Comparison of ENCODE assay signal across 9 cellular contexts in the genomic region with DNA sequence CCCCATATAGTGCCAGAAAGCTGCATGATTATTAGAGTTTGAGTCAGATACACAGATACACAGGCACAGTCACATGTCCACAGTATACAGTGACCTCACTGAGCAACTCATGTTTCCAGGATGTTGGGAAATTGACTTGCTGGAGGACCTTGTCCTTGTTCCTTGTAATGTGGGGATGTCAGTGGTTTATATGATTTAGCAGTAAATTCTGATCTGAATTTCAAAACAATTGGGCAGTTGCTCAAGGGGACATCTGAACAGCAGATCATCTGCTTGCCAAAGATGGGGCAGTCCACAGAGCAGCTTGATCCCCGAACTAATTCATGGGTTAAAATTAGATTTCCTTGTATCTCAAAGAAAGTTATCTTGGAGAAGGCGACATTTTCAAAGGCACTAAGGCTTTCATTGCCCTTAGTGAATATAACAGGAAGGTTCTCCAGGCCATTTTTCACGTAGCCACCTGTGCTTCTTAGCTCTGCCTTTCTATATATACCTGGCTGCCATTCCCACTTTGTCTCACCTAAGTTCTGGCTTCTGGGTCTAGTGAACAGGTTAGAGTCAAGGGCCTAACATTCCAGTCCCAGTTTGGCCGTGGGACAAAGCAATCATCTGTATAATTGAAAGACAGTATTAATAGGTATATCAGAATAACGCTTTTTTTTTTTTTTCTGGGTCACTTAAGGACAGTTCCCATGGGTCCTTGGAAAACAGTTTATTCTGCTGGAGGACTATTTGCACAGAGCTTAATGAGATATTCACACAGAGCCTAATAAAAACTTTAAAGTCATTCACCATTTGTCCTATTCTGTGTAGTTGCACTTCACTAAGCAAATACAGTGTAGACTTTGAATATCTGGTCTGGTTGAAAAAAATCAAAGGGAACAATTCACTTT.
DNase-seq lines count a peak whose midpoint lies in the region; ATAC-seq, FAIRE-seq and TF ChIP-seq lines count a peak whose summit lies in the region.
"Had no signal": no experiment of that assay in that cellular context is flagged by ENCODE, and none has a peak within 500 bp of the region (broad histone marks: within the 10 kb centered on the region; RNA-seq: fewer than 3 reads in every experiment).

No MANE protein-coding gene starts in this region.

- peak; percentile 90 for ATAC-seq in left colon

- H3K27ac ChIP-seq in astrocyte (ENCODE audit: low read depth, low read length) (peak overlapping the region; percentile 19), vagina (peak overlapping the region; percentile 79)

- no peak for FAIRE-seq in astrocyte (lab: Jason Lieb, UNC)

- no peak overlapping the region for H3K4me2 ChIP-seq in astrocyte (ENCODE audit: low read length)

- DNase-seq in SKM-1 treated with dmso at 0.1 percent for 144 hours (lab: John Stamatoyannopoulos, UW; ENCODE audit: unreplicated experiment) (peak; percentile 16), SKM-1 (lab: John Stamatoyannopoulos, UW; ENCODE audit: unreplicated experiment) (no peak), astrocyte (ENCODE audit: low read depth) (peak; percentile 82), left colon (peak in 1 of 2 donors; percentile 39), vagina (ENCODE audit: extremely low spot score in 2 of 2) (peak in 1 of 2 donors; percentile 97), iPS-NIHi7 (ENCODE audit: extremely low spot score) (no peak), medulla oblongata (ENCODE audit: extremely low spot score) (no peak)
- no peak for DNase-seq in activated T-helper 1 cell treated with anti-CD3 and anti-CD28 coated beads, Interleukin-12 subunit alpha, Interleukin-12 subunit beta, Interleukin-2, Interleukin-4 antibody, amounts not matched to agents 30 ng/mL and 10 ng/mL and 1 ng/mL, durations not matched to agents 14 hours and 24 hours and 36 hours (ENCODE audit: low spot score)

- intact Hi-C loops in left colon (cut with DNase I, micrococcal nuclease) (no loop called here), vagina (cut with DNase I) (no loop called here)
- intact Hi-C loops in activated T-helper 1 cell treated with anti-CD3 and anti-CD28 coated beads, Interleukin-12 subunit alpha, Interleukin-12 subunit beta, Interleukin-2, Interleukin-4 antibody, amounts not matched to agents 30 ng/mL and 10 ng/mL and 1 ng/mL, durations not matched to agents 14 hours and 24 hours and 36 hours (cut with micrococcal nuclease) = no loop called here

- H3K4me3 ChIP-seq in astrocyte (ENCODE audit: insufficient read depth, low read depth, low read length) (no peak overlapping the region), vagina (no peak overlapping the region)

- H3K27ac Mint-ChIP-seq in astrocyte (ENCODE audit: unreplicated experiment) = no peak overlapping the region
- no peak overlapping the region for H3K27ac Mint-ChIP-seq in activated T-helper 1 cell treated with anti-CD3 and anti-CD28 coated beads, Interleukin-12 subunit alpha, Interleukin-12 subunit beta, Interleukin-2, Interleukin-4 antibody, amounts not matched to agents 30 ng/mL and 10 ng/mL and 1 ng/mL, durations not matched to agents 14 hours and 24 hours and 36 hours

- no peaks in the 10 kb centered on the region for H3K9me3 ChIP-seq in astrocyte (ENCODE audit: insufficient read depth, low read depth, low read length)
- H3K9me3 ChIP-seq in vagina = no peaks in the 10 kb centered on the region

- H3K9ac ChIP-seq in astrocyte (ENCODE audit: low read length) = no peak overlapping the region

- H3K36me3 Mint-ChIP-seq in astrocyte (ENCODE audit: low read depth, unreplicated experiment) = no peaks in the 10 kb centered on the region
- H3K36me3 Mint-ChIP-seq in activated T-helper 1 cell treated with anti-CD3 and anti-CD28 coated beads, Interleukin-12 subunit alpha, Interleukin-12 subunit beta, Interleukin-2, Interleukin-4 antibody, amounts not matched to agents 30 ng/mL and 10 ng/mL and 1 ng/mL, durations not matched to agents 14 hours and 24 hours and 36 hours (ENCODE audit: low read depth) = no peaks in the 10 kb centered on the region

- no peaks in the 10 kb centered on the region for H3K36me3 ChIP-seq in astrocyte (ENCODE audit: insufficient read depth, low read length)
- H3K36me3 ChIP-seq in vagina = no peaks in the 10 kb centered on the region

- no peaks in the 10 kb centered on the region for H3K9me3 Mint-ChIP-seq in astrocyte (ENCODE audit: unreplicated experiment)
- H3K9me3 Mint-ChIP-seq in activated T-helper 1 cell treated with anti-CD3 and anti-CD28 coated beads, Interleukin-12 subunit alpha, Interleukin-12 subunit beta, Interleukin-2, Interleukin-4 antibody, amounts not matched to agents 30 ng/mL and 10 ng/mL and 1 ng/mL, durations not matched to agents 14 hours and 24 hours and 36 hours = no peaks in the 10 kb centered on the region
- H3K9me3 Mint-ChIP-seq: neural crest cell had no signal

- no peak for TF ChIP-seq POLR2A in vagina (IDR thresholded peaks at IDR 0.05)

- H3K79me2 ChIP-seq in astrocyte (ENCODE audit: insufficient read depth, low read length) = no peaks in the 10 kb centered on the region

- H4K20me1 ChIP-seq in astrocyte (ENCODE audit: insufficient read depth, low read length) = no peaks in the 10 kb centered on the region

- no peak overlapping the region for H2AFZ ChIP-seq in astrocyte (ENCODE audit: low read depth, low read length)

- H3K4me1 ChIP-seq in astrocyte (ENCODE audit: insufficient read depth, low read length) (peaks cover 7% of the 10 kb centered on the region), vagina (peaks cover 27% of the 10 kb centered on the region)

- no peak overlapping the region for H3K4me3 Mint-ChIP-seq in astrocyte (ENCODE audit: unreplicated experiment)
- no peak overlapping the region for H3K4me3 Mint-ChIP-seq in activated T-helper 1 cell treated with anti-CD3 and anti-CD28 coated beads, Interleukin-12 subunit alpha, Interleukin-12 subunit beta, Interleukin-2, Interleukin-4 antibody, amounts not matched to agents 30 ng/mL and 10 ng/mL and 1 ng/mL, durations not matched to agents 14 hours and 24 hours and 36 hours
- H3K4me3 Mint-ChIP-seq: neural crest cell had no signal

- no peak for TF ChIP-seq CTCF in astrocyte (IDR thresholded peaks at IDR 0.05; ENCODE audit: insufficient read depth, low read depth, low read length)
- no peak for TF ChIP-seq CTCF in vagina (IDR thresholded peaks at IDR 0.05)

- no peaks in the 10 kb centered on the region for H3K27me3 ChIP-seq in astrocyte (ENCODE audit: insufficient read depth, low read length)
- no peaks in the 10 kb centered on the region for H3K27me3 ChIP-seq in vagina

- H3K4me1 Mint-ChIP-seq in astrocyte (ENCODE audit: low read depth, unreplicated experiment) = peaks cover 13% of the 10 kb centered on the region
- no peaks in the 10 kb centered on the region for H3K4me1 Mint-ChIP-seq in activated T-helper 1 cell treated with anti-CD3 and anti-CD28 coated beads, Interleukin-12 subunit alpha, Interleukin-12 subunit beta, Interleukin-2, Interleukin-4 antibody, amounts not matched to agents 30 ng/mL and 10 ng/mL and 1 ng/mL, durations not matched to agents 14 hours and 24 hours and 36 hours (ENCODE audit: low read depth)

- no peaks in the 10 kb centered on the region for H3K27me3 Mint-ChIP-seq in astrocyte (ENCODE audit: low read depth, unreplicated experiment)
- no peaks in the 10 kb centered on the region for H3K27me3 Mint-ChIP-seq in activated T-helper 1 cell treated with anti-CD3 and anti-CD28 coated beads, Interleukin-12 subunit alpha, Interleukin-12 subunit beta, Interleukin-2, Interleukin-4 antibody, amounts not matched to agents 30 ng/mL and 10 ng/mL and 1 ng/mL, durations not matched to agents 14 hours and 24 hours and 36 hours (ENCODE audit: insufficient read depth)

Comparison
In these comparisons a context has a peak if more than half of its experiments do, and no peak if none do; other contexts are left out.
1. DNase-seq: peak in SKM-1 treated with dmso at 0.1 percent for 144 hours (single experiment) and astrocyte (single experiment); none in SKM-1 (single experiment), activated T-helper 1 cell treated with anti-CD3 and anti-CD28 coated beads, Interleukin-12 subunit alpha, Interleukin-12 subunit beta, Interleukin-2, Interleukin-4 antibody, amounts not matched to agents 30 ng/mL and 10 ng/mL and 1 ng/mL, durations not matched to agents 14 hours and 24 hours and 36 hours (single experiment), iPS-NIHi7 (single experiment) and medulla oblongata (single experiment).